ENCODE assay signal across 15 cellular contexts in genomic region chr2:217939220-217939619, GRCh38.
DNase-seq lines count a peak whose midpoint lies in the region; ATAC-seq and TF ChIP-seq lines count a peak whose summit lies in the region.
"Had no signal": no experiment of that assay in that cellular context is flagged by ENCODE, and none has a peak within 500 bp of the region (broad histone marks: within the 10 kb centered on the region; RNA-seq: fewer than 3 reads in every experiment).

No MANE protein-coding gene starts in this region.

- peak overlapping the region; percentile 95 for H3K27ac ChIP-seq in left ventricle myocardium inferior (replicated peaks)
- peak overlapping the region; percentile 89 to 95 for H3K27ac ChIP-seq in lung (ENCODE audit: low read depth in 1 of 2, low read length in 1 of 2)
- peak overlapping the region in 7 of 8 donors; percentile 53 to 86 (median 80) for H3K27ac ChIP-seq in spleen
- peak overlapping the region; percentile 73 to 89 for H3K27ac ChIP-seq in aorta (ENCODE audit: low read depth in 1 of 2, low read length in 2 of 2)

- DNase-seq in left ventricle myocardium inferior, result no peak
- no peak for DNase-seq in Right ventricle myocardium inferior (ENCODE audit: missing footprints)
- no peak for DNase-seq in lung (ENCODE audit: low spot score)
- DNase-seq in spleen, result peak; percentile 56
- DNase-seq in aorta, result peak in 1 of 2 donors; percentile 68
- DNase-seq in activated CD4-positive, alpha-beta T cell treated with anti-CD3 and anti-CD28 coated beads for 4 hours, result no peak
- no peak for DNase-seq in A172 (ENCODE audit: low spot score)
- DNase-seq: C1 segment of cervical spinal cord; GOT3; NCI-H1092 treated with DMSO at 0.1 percent for 48 hours; NCI-H2081; NCI-H510A; nephron progenitor cell; stimulated activated CD4-positive, alpha-beta T cell treated with anti-CD3 and anti-CD28 coated beads, Interleukin-15, amount 100 ng/mL, for 24 hours had no signal

- H3K36me3 ChIP-seq in left ventricle myocardium inferior, result peaks cover 3% of the 10 kb centered on the region
- H3K36me3 ChIP-seq in lung (ENCODE audit: control insufficient read depth in 2 of 2, insufficient read depth in 2 of 2, low read length in 2 of 2), result peaks cover 0 to 8% of the 10 kb centered on the region in 2 donors
- H3K36me3 ChIP-seq in spleen, result no peaks in the 10 kb centered on the region
- no peaks in the 10 kb centered on the region for H3K36me3 ChIP-seq in aorta (ENCODE audit: control insufficient read depth in 1 of 2, insufficient read depth in 2 of 2, low read length in 1 of 2)

- ATAC-seq in Right ventricle myocardium inferior, result no peak
- no peak for ATAC-seq in lung (ENCODE audit: insufficient read depth, low FRiP score)
- ATAC-seq in aorta (ENCODE audit: low FRiP score), result no peak
- no peak for ATAC-seq in GM21723 (IDR thresholded peaks at IDR 0.05; ENCODE audit: unreplicated experiment)

- peak overlapping the region; percentile 84 for H3K4me3 ChIP-seq in left ventricle myocardium inferior
- no peak overlapping the region for H3K4me3 ChIP-seq in lung
- peak overlapping the region in 6 of 8 donors; percentile 53 to 83 (median 64) for H3K4me3 ChIP-seq in spleen
- H3K4me3 ChIP-seq in aorta (ENCODE audit: low read length in 2 of 2), result peak overlapping the region; percentile 89 to 97

- H3K9me3 ChIP-seq in left ventricle myocardium inferior (replicated peaks), result no peaks in the 10 kb centered on the region
- H3K9me3 ChIP-seq in lung (ENCODE audit: control insufficient read depth in 2 of 2, insufficient read depth in 1 of 2, low read length in 1 of 2), result no peaks in the 10 kb centered on the region
- H3K9me3 ChIP-seq in spleen, result no peaks in the 10 kb centered on the region
- H3K9me3 ChIP-seq in aorta (ENCODE audit: control insufficient read depth, low read length), result no peaks in the 10 kb centered on the region

- 81 to 85% methylated on average over 3 of the region's 3 CpGs for WGBS in lung, 2 donors
- WGBS in spleen, 5 donors, result 45 to 83% (median 77%) methylated on average over 3 of the region's 3 CpGs
- 40 to 49% methylated on average over 3 of the region's 3 CpGs for WGBS in aorta, 2 donors

- H3K27me3 ChIP-seq in left ventricle myocardium inferior (ENCODE audit: low read depth), result no peaks in the 10 kb centered on the region
- H3K27me3 ChIP-seq in lung (ENCODE audit: control insufficient read depth, insufficient read depth), result no peaks in the 10 kb centered on the region
- peaks cover 0 to 22% (median 0%) of the 10 kb centered on the region in 7 donors for H3K27me3 ChIP-seq in spleen (replicated peaks in 1 of 7)
- H3K27me3 ChIP-seq in aorta (ENCODE audit: control insufficient read depth in 1 of 2, insufficient read depth in 2 of 2, low read length in 1 of 2), result no peaks in the 10 kb centered on the region

- TF ChIP-seq POLR2A in spleen (IDR thresholded peaks at IDR 0.05), result no peak

- intact Hi-C loops in left ventricle myocardium inferior (cut with micrococcal nuclease), result no loop called here
- intact Hi-C loops in Right ventricle myocardium inferior (cut with DNase I), result no loop called here
- intact Hi-C loops in spleen (cut with DNase I; ENCODE audit: low total_unique reads), result no loop called here
- intact Hi-C loops in aorta (cut with DNase I), result loop anchor here in 1 of 2 donors (5.0 kb wide), 1 partner anchor 37 kb away; no protein-coding TSS in a partner anchor

- H3K4me1 ChIP-seq in left ventricle myocardium inferior, result peaks cover 99% of the 10 kb centered on the region
- H3K4me1 ChIP-seq in lung (ENCODE audit: control insufficient read depth in 2 of 2, insufficient read depth in 2 of 2, low read length in 2 of 2), result peaks cover 20 to 61% of the 10 kb centered on the region in 2 donors
- peaks cover 22 to 85% (median 51%) of the 10 kb centered on the region in 6 donors for H3K4me1 ChIP-seq in spleen
- H3K4me1 ChIP-seq in aorta (ENCODE audit: control insufficient read depth in 1 of 2, insufficient read depth in 2 of 2, low read length in 2 of 2), result no peaks in the 10 kb centered on the region

- TF ChIP-seq CTCF in left ventricle myocardium inferior (IDR thresholded peaks at IDR 0.05; ENCODE audit: borderline replicate concordance) (no peak), lung (IDR thresholded peaks at IDR 0.05; ENCODE audit: control extremely low read depth, extremely low read depth) (no peak), spleen (IDR thresholded peaks at IDR 0.05 in 8 of 11, conservative IDR thresholded peaks at IDR 0.05 in 3 of 11) (no peak)
